1 cellular context compared by ENCODE assay signal in the genomic region with DNA sequence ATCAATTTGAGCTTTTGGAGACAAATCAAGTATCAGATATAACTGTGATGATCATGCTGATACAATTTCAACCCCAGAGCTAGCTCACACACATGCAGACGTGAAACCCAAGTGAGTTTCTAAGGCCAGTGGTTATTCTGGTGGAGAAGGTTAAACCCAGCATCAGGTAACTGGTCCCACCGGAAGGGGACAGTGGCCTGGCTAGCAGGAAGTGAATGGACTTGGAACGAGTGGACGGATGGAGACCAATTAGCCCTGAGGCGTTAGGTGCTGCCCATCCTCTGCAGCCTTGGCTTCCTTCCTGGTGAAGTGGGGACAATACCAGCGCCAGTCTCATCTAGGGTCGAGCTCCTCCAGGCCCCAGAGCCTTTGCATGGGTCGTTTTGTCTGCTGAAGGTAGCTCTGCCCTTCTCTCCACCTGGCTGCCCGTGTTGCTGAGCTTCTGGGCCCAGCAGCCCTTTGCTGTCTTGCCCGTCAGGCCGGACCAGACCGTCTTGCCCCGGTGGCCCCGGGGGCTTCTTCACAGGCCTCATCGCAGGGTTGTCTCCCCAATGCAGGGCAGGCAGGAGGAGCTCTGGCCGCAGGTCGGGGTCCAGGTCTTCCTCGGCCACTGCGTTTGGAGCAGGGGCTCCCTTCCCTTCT.
TF ChIP-seq lines count a peak whose summit lies in the region.

No MANE protein-coding gene starts in this region.

TF ChIP-seq in HCT116, 20 proteins besides CTCF, POLR2A, EP300 and RAD21 (continued from another document):
- TF ChIP-seq, protein P1, sequence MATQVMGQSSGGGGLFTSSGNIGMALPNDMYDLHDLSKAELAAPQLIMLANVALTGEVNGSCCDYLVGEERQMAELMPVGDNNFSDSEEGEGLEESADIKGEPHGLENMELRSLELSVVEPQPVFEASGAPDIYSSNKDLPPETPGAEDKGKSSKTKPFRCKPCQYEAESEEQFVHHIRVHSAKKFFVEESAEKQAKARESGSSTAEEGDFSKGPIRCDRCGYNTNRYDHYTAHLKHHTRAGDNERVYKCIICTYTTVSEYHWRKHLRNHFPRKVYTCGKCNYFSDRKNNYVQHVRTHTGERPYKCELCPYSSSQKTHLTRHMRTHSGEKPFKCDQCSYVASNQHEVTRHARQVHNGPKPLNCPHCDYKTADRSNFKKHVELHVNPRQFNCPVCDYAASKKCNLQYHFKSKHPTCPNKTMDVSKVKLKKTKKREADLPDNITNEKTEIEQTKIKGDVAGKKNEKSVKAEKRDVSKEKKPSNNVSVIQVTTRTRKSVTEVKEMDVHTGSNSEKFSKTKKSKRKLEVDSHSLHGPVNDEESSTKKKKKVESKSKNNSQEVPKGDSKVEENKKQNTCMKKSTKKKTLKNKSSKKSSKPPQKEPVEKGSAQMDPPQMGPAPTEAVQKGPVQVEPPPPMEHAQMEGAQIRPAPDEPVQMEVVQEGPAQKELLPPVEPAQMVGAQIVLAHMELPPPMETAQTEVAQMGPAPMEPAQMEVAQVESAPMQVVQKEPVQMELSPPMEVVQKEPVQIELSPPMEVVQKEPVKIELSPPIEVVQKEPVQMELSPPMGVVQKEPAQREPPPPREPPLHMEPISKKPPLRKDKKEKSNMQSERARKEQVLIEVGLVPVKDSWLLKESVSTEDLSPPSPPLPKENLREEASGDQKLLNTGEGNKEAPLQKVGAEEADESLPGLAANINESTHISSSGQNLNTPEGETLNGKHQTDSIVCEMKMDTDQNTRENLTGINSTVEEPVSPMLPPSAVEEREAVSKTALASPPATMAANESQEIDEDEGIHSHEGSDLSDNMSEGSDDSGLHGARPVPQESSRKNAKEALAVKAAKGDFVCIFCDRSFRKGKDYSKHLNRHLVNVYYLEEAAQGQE (IDR thresholded peaks at IDR 0.05; ENCODE audit: low read depth), result no peak
- TF ChIP-seq JUND (IDR thresholded peaks at IDR 0.05) (no peak), SP1 (IDR thresholded peaks at IDR 0.05; ENCODE audit: low read depth) (no peak), EZH2 (IDR thresholded peaks at IDR 0.05) (no peak), CEBPB (IDR thresholded peaks at IDR 0.05; ENCODE audit: low read depth) (no peak), SIN3A (IDR thresholded peaks at IDR 0.05; ENCODE audit: low read depth) (no peak), YY1 (IDR thresholded peaks at IDR 0.05; ENCODE audit: extremely low read depth, insufficient replicate concordance, low read depth, low read length) (no peak), ZFX (IDR thresholded peaks at IDR 0.05) (no peak), FOSL1 (IDR thresholded peaks at IDR 0.05; ENCODE audit: low read depth) (no peak)
TF ChIP-seq in HCT116: peak in this region for 0.
